9 cellular contexts compared by ENCODE assay signal in genomic region chr15:52805351-52806283, GRCh38. TPM values are rescaled to one million over a fixed set of nuclear protein-coding genes. Genes with fewer than 3 reads are reported as not detected.
DNase-seq lines count a peak whose midpoint lies in the region; ATAC-seq and TF ChIP-seq lines count a peak whose summit lies in the region.
"Had no signal": no experiment of that assay in that cellular context is flagged by ENCODE, and none has a peak within 500 bp of the region (broad histone marks: within the 10 kb centered on the region; RNA-seq: fewer than 3 reads in every experiment).

No MANE protein-coding gene starts in this region.

- H3K9me3 Mint-ChIP-seq in stimulated activated naive B cell treated with anti-CD40 and anti-IgM and Interleukin-4, amounts not matched to agents 10 μg/mL and 1 μg/mL and 100 μg/mL, for 72 hours, result peaks cover 4 to 5% of the 10 kb centered on the region in 2 donors

- peaks cover 1 to 4% of the 10 kb centered on the region in 2 donors for H3K36me3 Mint-ChIP-seq in stimulated activated naive B cell treated with anti-CD40 and anti-IgM and Interleukin-4, amounts not matched to agents 10 μg/mL and 1 μg/mL and 100 μg/mL, for 72 hours

- DNase-seq in DMS53 (lab: John Stamatoyannopoulos, UW) (peak; percentile 57), DMS53 treated with DMSO at 0.1 percent for 48 hours (lab: John Stamatoyannopoulos, UW; ENCODE audit: unreplicated experiment) (no peak), astrocyte of the cerebellum (ENCODE audit: low read depth) (no peak), left colon (peak in 1 of 2 donors; percentile 6), kidney tubule cell (ENCODE audit: low spot score) (no peak), NCI-H1092 treated with DMSO at 0.1 percent for 48 hours (lab: John Stamatoyannopoulos, UW) (no peak)
- DNase-seq in stimulated activated naive B cell treated with anti-CD40 and anti-IgM and Interleukin-4, amounts not matched to agents 10 μg/mL and 1 μg/mL and 100 μg/mL, for 72 hours, result no peak

- peak; percentile 32 for ATAC-seq in left colon
- ATAC-seq in stimulated activated naive B cell treated with anti-CD40 and anti-IgM and Interleukin-4, amounts not matched to agents 10 μg/mL and 1 μg/mL and 100 μg/mL, for 72 hours (replicated peaks), result peak; percentile 36 to 65
- no peak for ATAC-seq in HG02588 (IDR thresholded peaks at IDR 0.05; ENCODE audit: unreplicated experiment)

- H3K4me1 Mint-ChIP-seq in stimulated activated naive B cell treated with anti-CD40 and anti-IgM and Interleukin-4, amounts not matched to agents 10 μg/mL and 1 μg/mL and 100 μg/mL, for 72 hours, result peaks cover 18 to 23% of the 10 kb centered on the region in 2 donors

- H3K27me3 Mint-ChIP-seq in stimulated activated naive B cell treated with anti-CD40 and anti-IgM and Interleukin-4, amounts not matched to agents 10 μg/mL and 1 μg/mL and 100 μg/mL, for 72 hours, result peaks cover 57 to 78% of the 10 kb centered on the region in 2 donors

- in situ Hi-C loops in astrocyte of the cerebellum (cut with HindIII; ENCODE audit: low sequenced_read_pairs), result no loop called here

- H3K4me3 Mint-ChIP-seq in stimulated activated naive B cell treated with anti-CD40 and anti-IgM and Interleukin-4, amounts not matched to agents 10 μg/mL and 1 μg/mL and 100 μg/mL, for 72 hours, result peak overlapping the region; percentile 44 to 68

- TF ChIP-seq CTCF in astrocyte of the cerebellum (IDR thresholded peaks at IDR 0.05; ENCODE audit: low read depth, low read length, missing control alignments), result peak; percentile 22

- H3K27ac Mint-ChIP-seq in stimulated activated naive B cell treated with anti-CD40 and anti-IgM and Interleukin-4, amounts not matched to agents 10 μg/mL and 1 μg/mL and 100 μg/mL, for 72 hours, result no peak overlapping the region

- intact Hi-C loops in left colon (cut with DNase I, micrococcal nuclease), result no loop called here

- no peak overlapping the region for H3K4me3 ChIP-seq in astrocyte of the cerebellum (ENCODE audit: low read depth, low read length)

RNA-seq across cellular contexts. Expression of gene ONECUT1, which starts 15.5 kb away (rescaled TPM):
- not detected for total RNA-seq in left colon
- total RNA-seq: fibroblast of villous mesenchyme had no signal
